In genomic region chr19:4062576-4063368, GRCh38 we compare ENCODE assay signal across 9 cellular contexts. TPM values are rescaled to one million over a fixed set of nuclear protein-coding genes. Genes with fewer than 3 reads are reported as not detected.
DNase-seq lines count a peak whose midpoint lies in the region; ATAC-seq and TF ChIP-seq lines count a peak whose summit lies in the region.
"Had no signal": no experiment of that assay in that cellular context is flagged by ENCODE, and none has a peak within 500 bp of the region (broad histone marks: within the 10 kb centered on the region; RNA-seq: fewer than 3 reads in every experiment).

No MANE protein-coding gene starts in this region.

- H3K79me2 ChIP-seq in PC-9 (ENCODE audit: low read depth) = peaks cover 72% of the 10 kb centered on the region

- BruUV-seq in PC-9 (replicated peaks; lab: Mats Ljungman, UMichigan) = no TSS peak

- DNase-seq in CD4-positive, alpha-beta T cell = no peak
- DNase-seq in PC-9 (no peak), osteocyte (ENCODE audit: extremely low spot score, unreplicated experiment) (no peak), brain microvascular endothelial cell (no peak), cerebellar cortex (ENCODE audit: low spot score) (no peak)
- DNase-seq: stimulated activated CD4-positive, alpha-beta T cell treated with anti-CD3 and anti-CD28 coated beads, Interleukin-4, amount 100 ng/mL, for 1 hour had no signal

- H3K27me3 ChIP-seq in CD4-positive, alpha-beta T cell (ENCODE audit: control insufficient read depth, insufficient read depth, low read length) = no peaks in the 10 kb centered on the region
- no peaks in the 10 kb centered on the region for H3K27me3 ChIP-seq in PC-9 (ENCODE audit: insufficient read depth, low read depth)
- H3K27me3 ChIP-seq in endocrine pancreas (ENCODE audit: control insufficient read depth, insufficient read depth, low read length) = no peaks in the 10 kb centered on the region
- H3K27me3 ChIP-seq in brain microvascular endothelial cell (replicated peaks) = no peaks in the 10 kb centered on the region

- H3F3A ChIP-seq in PC-9 (ENCODE audit: insufficient read depth, low read depth) = peaks cover 28% of the 10 kb centered on the region; the same call in 1 of the 2 replicates

- no peak overlapping the region for H2AFZ ChIP-seq in PC-9

- H3K4me1 ChIP-seq in PC-9 (replicated peaks; ENCODE audit: insufficient read depth) = peaks cover 56% of the 10 kb centered on the region
- H3K4me1 ChIP-seq in endocrine pancreas (ENCODE audit: control insufficient read depth, insufficient read depth, low read length) = no peaks in the 10 kb centered on the region

- no peaks in the 10 kb centered on the region for H3K9me3 Mint-ChIP-seq in CD4-positive, alpha-beta T cell
- H3K9me3 Mint-ChIP-seq in osteocyte (ENCODE audit: unreplicated experiment) = no peaks in the 10 kb centered on the region

- H3K27me3 Mint-ChIP-seq in CD4-positive, alpha-beta T cell = no peaks in the 10 kb centered on the region
- H3K27me3 Mint-ChIP-seq in osteocyte (ENCODE audit: unreplicated experiment) = no peaks in the 10 kb centered on the region

- no peaks in the 10 kb centered on the region for H3K9me2 ChIP-seq in PC-9 (ENCODE audit: insufficient read depth)

- H3K9ac ChIP-seq in endocrine pancreas (ENCODE audit: control insufficient read depth, insufficient read depth, low read length) = peak overlapping the region; percentile 88

- peak overlapping the region; percentile 51 for H3K27ac Mint-ChIP-seq in CD4-positive, alpha-beta T cell
- H3K27ac Mint-ChIP-seq in osteocyte (ENCODE audit: unreplicated experiment) = peak overlapping the region; percentile 27

- H3K36me3 ChIP-seq in PC-9 (ENCODE audit: low read depth) = no peaks in the 10 kb centered on the region
- H3K36me3 ChIP-seq in endocrine pancreas (ENCODE audit: control insufficient read depth, insufficient read depth, low read length) = no peaks in the 10 kb centered on the region
- peaks cover 20% of the 10 kb centered on the region for H3K36me3 ChIP-seq in brain microvascular endothelial cell (replicated peaks)

- in situ Hi-C loops in brain microvascular endothelial cell (cut with HindIII; ENCODE audit: low pct_ligation_motif_present, low sequenced_read_pairs) = no loop called here

- no peaks in the 10 kb centered on the region for H3K9me3 ChIP-seq in CD4-positive, alpha-beta T cell (ENCODE audit: control insufficient read depth, low read length)
- H3K9me3 ChIP-seq in PC-9 (ENCODE audit: insufficient read depth, low read depth) (no peaks in the 10 kb centered on the region), endocrine pancreas (ENCODE audit: control insufficient read depth, low read length) (no peaks in the 10 kb centered on the region)

- H3K36me3 Mint-ChIP-seq in CD4-positive, alpha-beta T cell (ENCODE audit: low read depth) = peaks cover 10% of the 10 kb centered on the region
- no peaks in the 10 kb centered on the region for H3K36me3 Mint-ChIP-seq in osteocyte (ENCODE audit: unreplicated experiment)

- peak overlapping the region; percentile 91 for H3K4me2 ChIP-seq in PC-9

- intact Hi-C loops in CD4-positive, alpha-beta T cell (cut with DNase I, micrococcal nuclease) = no loop called here
- intact Hi-C loops in PC-9 (cut with micrococcal nuclease; ENCODE audit: unreplicated experiment) = loop anchor here (1.0 to 10.0 kb wide), 3 partner anchors 10 to 82 kb away; partner anchors contain the start of gene EEF2

- H3K4me3 ChIP-seq in PC-9 (peak overlapping the region; percentile 74; the same call in 1 of the 2 replicates), endocrine pancreas (ENCODE audit: control insufficient read depth, insufficient read depth, low read length) (peak overlapping the region; percentile 18), brain microvascular endothelial cell (ENCODE audit: low read depth, low read length) (no peak overlapping the region)

- CTCF ChIA-PET in CD4-positive, alpha-beta T cell (lab: Charles Lee) = interaction anchor here (1.0 kb wide), 1 partner anchor 78 kb away, joined by 3 read pairs; no protein-coding TSS in a partner anchor
- CTCF ChIA-PET in PC-9 (lab: Charles Lee) = no interaction called here

- POLR2A ChIA-PET in CD4-positive, alpha-beta T cell (lab: Charles Lee) = interaction anchor here (1.1 to 1.5 kb wide), 4 partner anchors 26 to 75 kb away, joined by 3 to 6 read pairs (median 4); no protein-coding TSS in a partner anchor
- POLR2A ChIA-PET in PC-9 (lab: Charles Lee; ENCODE audit: unreplicated experiment) = no interaction called here

- peaks cover 43% of the 10 kb centered on the region for H4K20me1 ChIP-seq in PC-9 (ENCODE audit: insufficient read depth)

- peaks cover 16% of the 10 kb centered on the region for H3K4me1 Mint-ChIP-seq in CD4-positive, alpha-beta T cell (ENCODE audit: low read depth)
- peaks cover 28% of the 10 kb centered on the region for H3K4me1 Mint-ChIP-seq in osteocyte (ENCODE audit: unreplicated experiment)

- ATAC-seq in CD4-positive, alpha-beta T cell (ENCODE audit: poor library complexity) = no peak
- ATAC-seq in GM18858 (IDR thresholded peaks at IDR 0.05; ENCODE audit: unreplicated experiment) = no peak
- no peak for ATAC-seq in GM21723 (IDR thresholded peaks at IDR 0.05; ENCODE audit: unreplicated experiment)

- TF ChIP-seq CTCF in CD4-positive, alpha-beta T cell (IDR thresholded peaks at IDR 0.05) = no peak
- TF ChIP-seq CTCF in PC-9 (conservative IDR thresholded peaks at IDR 0.05) = no peak
- no peak for TF ChIP-seq CTCF in osteocyte (IDR thresholded peaks at IDR 0.05)
- no peak for TF ChIP-seq CTCF in brain microvascular endothelial cell (IDR thresholded peaks at IDR 0.05; ENCODE audit: low read depth, low read length, missing control alignments)

- peak overlapping the region; percentile 31 for H3K27ac ChIP-seq in CD4-positive, alpha-beta T cell (ENCODE audit: low read depth, low read length)
- H3K27ac ChIP-seq in PC-9 (peak overlapping the region; percentile 96), brain microvascular endothelial cell (no peak overlapping the region)

- H3K4me3 Mint-ChIP-seq in CD4-positive, alpha-beta T cell = peak overlapping the region; percentile 89
- H3K4me3 Mint-ChIP-seq in osteocyte (ENCODE audit: unreplicated experiment) = no peak overlapping the region

RNA-seq across cellular contexts. Expression of gene ZBTB7A, which starts 3.9 kb away (rescaled TPM):
- 10 to 100 TPM; 44.2 to 47.2 TPM for total RNA-seq in CD4-positive, alpha-beta T cell
- total RNA-seq in PC-9 (2021) (41.2 and 48.2 TPM in 2 replicates), osteocyte (29.4 and 30.0 TPM in 2 replicates)

RNA-seq across cellular contexts. Expression of gene PIAS4, which starts 55.2 kb away (rescaled TPM):
- total RNA-seq in CD4-positive, alpha-beta T cell = 10 to 100 TPM; 14.5 to 16.5 TPM
- total RNA-seq in PC-9 (2021) (25.5 and 26.5 TPM in 2 replicates), osteocyte (28.8 and 29.4 TPM in 2 replicates)
